In the genomic region with DNA sequence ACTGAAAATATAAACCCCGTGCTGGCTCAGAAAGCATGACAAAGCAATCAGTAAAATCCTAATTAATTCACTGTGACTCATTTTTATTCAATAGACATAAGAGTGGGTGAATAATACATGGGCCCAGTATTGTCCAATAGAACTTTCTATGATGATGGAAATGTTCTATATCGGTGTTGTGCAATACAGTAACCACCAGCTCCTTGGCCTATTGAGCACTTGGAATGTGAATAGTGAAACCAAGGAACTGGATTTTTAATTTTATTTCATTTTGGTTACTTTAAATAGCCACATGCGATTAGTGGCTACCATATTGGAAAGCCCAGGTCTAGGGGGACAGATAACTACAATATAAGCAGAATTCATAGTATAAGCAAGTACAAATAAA, we compare ENCODE assay signal across 19 cellular contexts.
DNase-seq lines count a peak whose midpoint lies in the region; ATAC-seq and TF ChIP-seq lines count a peak whose summit lies in the region.
"Had no signal": no experiment of that assay in that cellular context is flagged by ENCODE, and none has a peak within 500 bp of the region (broad histone marks: within the 10 kb centered on the region; RNA-seq: fewer than 3 reads in every experiment).

No MANE protein-coding gene starts in this region.

- intact Hi-C loops in Calu3 (cut with micrococcal nuclease; ENCODE audit: unreplicated experiment), result loop anchor here (1.0 to 10.0 kb wide), 6 partner anchors 147 to 1295 kb away; no protein-coding TSS in a partner anchor

- DNase-seq in Calu3 (no peak), M059J (ENCODE audit: low read depth) (peak; percentile 65), choroid plexus epithelial cell (ENCODE audit: low read depth) (peak; percentile 20), kidney tubule cell (ENCODE audit: low spot score) (peak; percentile 89), putamen (ENCODE audit: low spot score) (no peak), WTC11 (ENCODE audit: low spot score) (no peak), NCI-H2029 (lab: John Stamatoyannopoulos, UW) (no peak)
- DNase-seq: cortex of kidney had no signal

- ATAC-seq in WTC11, result no peak
- ATAC-seq in HG03097 (IDR thresholded peaks at IDR 0.05; ENCODE audit: low FRiP score, unreplicated experiment), result no peak
- ATAC-seq: gastroesophageal sphincter, T-cell had no signal

- CTCF ChIA-PET in Calu3 (lab: Charles Lee), result interaction anchor here (1.1 kb wide), 1 partner anchor 1101 kb away, joined by 3 read pairs; a partner anchor contains a TSS
- CTCF ChIA-PET in WTC11 (lab: Charles Lee), result interaction anchor here (2.9 kb wide), 1 partner anchor 159 kb away, joined by 12 read pairs; no protein-coding TSS in a partner anchor

- H3K27me3 Mint-ChIP-seq in Calu3 (ENCODE audit: unreplicated experiment) (no peaks in the 10 kb centered on the region), WTC11 (ENCODE audit: low read depth) (no peaks in the 10 kb centered on the region)

- no TSS peak for BruUV-seq in Calu3 (replicated peaks; lab: Mats Ljungman, UMichigan)

- no peaks in the 10 kb centered on the region for H3K36me3 Mint-ChIP-seq in Calu3 (ENCODE audit: insufficient read depth, unreplicated experiment)
- no peaks in the 10 kb centered on the region for H3K36me3 Mint-ChIP-seq in WTC11
- H3K36me3 Mint-ChIP-seq: activated naive CD8-positive, alpha-beta T cell treated with anti-CD3 and anti-CD28 coated beads, Interleukin-2, amount 10 ng/mL, durations not matched to agents 7 days and 5 days; natural killer cell treated with Interleukin-12 subunit alpha and Interleukin-12 subunit beta and Interleukin-15 and Interleukin-18, amount 100 ng/mL, for 72 hours; stimulated activated naive B cell treated with anti-CD40 and anti-IgM and Interleukin-4, amounts not matched to agents 10 μg/mL and 1 μg/mL and 100 μg/mL, for 72 hours; T-cell had no signal

- TF ChIP-seq CTCF in Calu3 (IDR thresholded peaks at IDR 0.05; ENCODE audit: unreplicated experiment), result no peak
- TF ChIP-seq CTCF in choroid plexus epithelial cell (conservative IDR thresholded peaks at IDR 0.05; ENCODE audit: low read depth, low read length), result no peak
- no peak for TF ChIP-seq CTCF in WTC11 (IDR thresholded peaks at IDR 0.05)

- POLR2A ChIA-PET in WTC11 (lab: Charles Lee), result no interaction called here

- peak overlapping the region; percentile 70 for H3K27ac Mint-ChIP-seq in Calu3 (ENCODE audit: unreplicated experiment)
- no peak overlapping the region for H3K27ac Mint-ChIP-seq in WTC11
- H3K27ac Mint-ChIP-seq: activated CD4-positive, alpha-beta T cell treated with anti-CD3 and anti-CD28 coated beads, Interleukin-2, amount 10 ng/mL, durations not matched to agents 7 days and 5 days; activated naive CD8-positive, alpha-beta T cell treated with anti-CD3 and anti-CD28 coated beads, Interleukin-2, amount 10 ng/mL, durations not matched to agents 7 days and 5 days; CD4-positive, alpha-beta T cell; natural killer cell treated with Interleukin-12 subunit alpha and Interleukin-12 subunit beta and Interleukin-15 and Interleukin-18, amount 100 ng/mL, for 72 hours; stimulated activated naive B cell treated with anti-CD40 and anti-IgM and Interleukin-4, amounts not matched to agents 10 μg/mL and 1 μg/mL and 100 μg/mL, for 72 hours; T-cell had no signal

- H3K4me3 ChIP-seq in choroid plexus epithelial cell (ENCODE audit: low read depth, low read length), result no peak overlapping the region
- H3K4me3 ChIP-seq: breast epithelium, gastroesophageal sphincter, sigmoid colon, thyroid gland had no signal

- H3K4me1 Mint-ChIP-seq in Calu3 (ENCODE audit: low read depth, unreplicated experiment) (peaks cover 27% of the 10 kb centered on the region), WTC11 (peaks cover 12% of the 10 kb centered on the region)
- H3K4me1 Mint-ChIP-seq: activated CD4-positive, alpha-beta T cell treated with anti-CD3 and anti-CD28 coated beads, Interleukin-2, amount 10 ng/mL, durations not matched to agents 7 days and 5 days; activated naive CD8-positive, alpha-beta T cell treated with anti-CD3 and anti-CD28 coated beads, Interleukin-2, amount 10 ng/mL, durations not matched to agents 7 days and 5 days; stimulated activated naive B cell treated with anti-CD40 and anti-IgM and Interleukin-4, amounts not matched to agents 10 μg/mL and 1 μg/mL and 100 μg/mL, for 72 hours; T-cell had no signal

- H3K9me3 Mint-ChIP-seq in Calu3 (ENCODE audit: low read depth, unreplicated experiment) (no peaks in the 10 kb centered on the region), WTC11 (peaks cover 4% of the 10 kb centered on the region)
- H3K9me3 Mint-ChIP-seq: activated CD4-positive, alpha-beta T cell treated with anti-CD3 and anti-CD28 coated beads, Interleukin-2, amount 10 ng/mL, durations not matched to agents 7 days and 5 days; activated naive CD8-positive, alpha-beta T cell treated with anti-CD3 and anti-CD28 coated beads, Interleukin-2, amount 10 ng/mL, durations not matched to agents 7 days and 5 days; CD4-positive, alpha-beta T cell; natural killer cell treated with Interleukin-12 subunit alpha and Interleukin-12 subunit beta and Interleukin-15 and Interleukin-18, amount 100 ng/mL, for 72 hours; stimulated activated naive B cell treated with anti-CD40 and anti-IgM and Interleukin-4, amounts not matched to agents 10 μg/mL and 1 μg/mL and 100 μg/mL, for 72 hours; T-cell had no signal

- H3K4me3 Mint-ChIP-seq in Calu3 (ENCODE audit: low read depth, unreplicated experiment), result no peak overlapping the region
- no peak overlapping the region for H3K4me3 Mint-ChIP-seq in WTC11
- H3K4me3 Mint-ChIP-seq: activated CD4-positive, alpha-beta T cell treated with anti-CD3 and anti-CD28 coated beads, Interleukin-2, amount 10 ng/mL, durations not matched to agents 7 days and 5 days; activated naive CD8-positive, alpha-beta T cell treated with anti-CD3 and anti-CD28 coated beads, Interleukin-2, amount 10 ng/mL, durations not matched to agents 7 days and 5 days; CD4-positive, alpha-beta T cell; natural killer cell treated with Interleukin-12 subunit alpha and Interleukin-12 subunit beta and Interleukin-15 and Interleukin-18, amount 100 ng/mL, for 72 hours; stimulated activated naive B cell treated with anti-CD40 and anti-IgM and Interleukin-4, amounts not matched to agents 10 μg/mL and 1 μg/mL and 100 μg/mL, for 72 hours; T-cell had no signal

TF ChIP-seq in WTC11, 78 proteins besides CTCF, POLR2A, EP300 and RAD21 (continues in another document):
- TF ChIP-seq CREM (CRISPR knock-in tag; IDR thresholded peaks at IDR 0.05), result no peak
- TF ChIP-seq, protein P1, sequence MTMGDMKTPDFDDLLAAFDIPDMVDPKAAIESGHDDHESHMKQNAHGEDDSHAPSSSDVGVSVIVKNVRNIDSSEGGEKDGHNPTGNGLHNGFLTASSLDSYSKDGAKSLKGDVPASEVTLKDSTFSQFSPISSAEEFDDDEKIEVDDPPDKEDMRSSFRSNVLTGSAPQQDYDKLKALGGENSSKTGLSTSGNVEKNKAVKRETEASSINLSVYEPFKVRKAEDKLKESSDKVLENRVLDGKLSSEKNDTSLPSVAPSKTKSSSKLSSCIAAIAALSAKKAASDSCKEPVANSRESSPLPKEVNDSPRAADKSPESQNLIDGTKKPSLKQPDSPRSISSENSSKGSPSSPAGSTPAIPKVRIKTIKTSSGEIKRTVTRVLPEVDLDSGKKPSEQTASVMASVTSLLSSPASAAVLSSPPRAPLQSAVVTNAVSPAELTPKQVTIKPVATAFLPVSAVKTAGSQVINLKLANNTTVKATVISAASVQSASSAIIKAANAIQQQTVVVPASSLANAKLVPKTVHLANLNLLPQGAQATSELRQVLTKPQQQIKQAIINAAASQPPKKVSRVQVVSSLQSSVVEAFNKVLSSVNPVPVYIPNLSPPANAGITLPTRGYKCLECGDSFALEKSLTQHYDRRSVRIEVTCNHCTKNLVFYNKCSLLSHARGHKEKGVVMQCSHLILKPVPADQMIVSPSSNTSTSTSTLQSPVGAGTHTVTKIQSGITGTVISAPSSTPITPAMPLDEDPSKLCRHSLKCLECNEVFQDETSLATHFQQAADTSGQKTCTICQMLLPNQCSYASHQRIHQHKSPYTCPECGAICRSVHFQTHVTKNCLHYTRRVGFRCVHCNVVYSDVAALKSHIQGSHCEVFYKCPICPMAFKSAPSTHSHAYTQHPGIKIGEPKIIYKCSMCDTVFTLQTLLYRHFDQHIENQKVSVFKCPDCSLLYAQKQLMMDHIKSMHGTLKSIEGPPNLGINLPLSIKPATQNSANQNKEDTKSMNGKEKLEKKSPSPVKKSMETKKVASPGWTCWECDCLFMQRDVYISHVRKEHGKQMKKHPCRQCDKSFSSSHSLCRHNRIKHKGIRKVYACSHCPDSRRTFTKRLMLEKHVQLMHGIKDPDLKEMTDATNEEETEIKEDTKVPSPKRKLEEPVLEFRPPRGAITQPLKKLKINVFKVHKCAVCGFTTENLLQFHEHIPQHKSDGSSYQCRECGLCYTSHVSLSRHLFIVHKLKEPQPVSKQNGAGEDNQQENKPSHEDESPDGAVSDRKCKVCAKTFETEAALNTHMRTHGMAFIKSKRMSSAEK (CRISPR knock-in tag; IDR thresholded peaks at IDR 0.05; ENCODE audit: borderline replicate concordance), result no peak
- no peak for TF ChIP-seq ZBTB21 (CRISPR knock-in tag; IDR thresholded peaks at IDR 0.05; ENCODE audit: borderline replicate concordance)
- TF ChIP-seq CREB1 (CRISPR knock-in tag; IDR thresholded peaks at IDR 0.05), result no peak
- TF ChIP-seq ZNF396 (CRISPR knock-in tag; IDR thresholded peaks at IDR 0.05; ENCODE audit: borderline replicate concordance), result no peak
- TF ChIP-seq FOXJ3 (CRISPR knock-in tag; IDR thresholded peaks at IDR 0.05; ENCODE audit: borderline replicate concordance), result no peak
- no peak for TF ChIP-seq JAZF1 (CRISPR knock-in tag; IDR thresholded peaks at IDR 0.05)
- TF ChIP-seq HMGA2 (CRISPR knock-in tag; IDR thresholded peaks at IDR 0.05), result no peak
- TF ChIP-seq NFYB (CRISPR knock-in tag; conservative IDR thresholded peaks at IDR 0.05; ENCODE audit: low read depth), result no peak
- no peak for TF ChIP-seq SP1 (CRISPR knock-in tag; conservative IDR thresholded peaks at IDR 0.05)
- no peak for TF ChIP-seq FOXP1 (CRISPR knock-in tag; IDR thresholded peaks at IDR 0.05; ENCODE audit: borderline replicate concordance)
- no peak for TF ChIP-seq ZNF671 (CRISPR knock-in tag; IDR thresholded peaks at IDR 0.05)

Comparison
In these comparisons a context has a peak if more than half of its experiments do, and no peak if none do; other contexts are left out.
1. DNase-seq: peak in M059J (single experiment), choroid plexus epithelial cell (single experiment) and kidney tubule cell (single experiment); none in Calu3 (single experiment), putamen (single experiment), WTC11 (single experiment) and NCI-H2029 (single experiment).